Comparison of ENCODE assay signal across 8 cellular contexts in genomic region chr16:3609895-3610697, GRCh38. TPM values are rescaled to one million over a fixed set of nuclear protein-coding genes. Genes with fewer than 3 reads are reported as not detected.
DNase-seq lines count a peak whose midpoint lies in the region; ATAC-seq, FAIRE-seq and TF ChIP-seq lines count a peak whose summit lies in the region.

No MANE protein-coding gene starts in this region.

- H3K4me2 ChIP-seq in PC-9 = peak overlapping the region; percentile 87

- peaks cover 40% of the 10 kb centered on the region for H3K79me2 ChIP-seq in PC-9 (ENCODE audit: low read depth)

- DNase-seq in GM12891 (ENCODE audit: insufficient read length, low spot score) (no peak), PC-9 (no peak), epithelial cell of proximal tubule (ENCODE audit: low read depth) (no peak), prostate gland (ENCODE audit: low spot score) (peak; percentile 16), uterus (no peak), NCI-H1417 treated with DMSO at 0.1 percent for 48 hours (lab: John Stamatoyannopoulos, UW) (no peak)
- no peak for DNase-seq in activated CD8-positive, alpha-beta memory T cell treated with anti-CD3 and anti-CD28 coated beads for 24 hours

- H3F3A ChIP-seq in PC-9 (ENCODE audit: insufficient read depth, low read depth) = peaks cover 6% of the 10 kb centered on the region; the same call in 1 of the 2 replicates

- TF ChIP-seq CTCF in PC-9 (conservative IDR thresholded peaks at IDR 0.05) (no peak), epithelial cell of proximal tubule (conservative IDR thresholded peaks at IDR 0.05; ENCODE audit: low read depth, low read length) (no peak), prostate gland (IDR thresholded peaks at IDR 0.05) (no peak), uterus (IDR thresholded peaks at IDR 0.05) (no peak)

- intact Hi-C loops in PC-9 (cut with micrococcal nuclease; ENCODE audit: unreplicated experiment) = loop anchor here (2.0 kb wide), 1 partner anchor 37 kb away; no protein-coding TSS in a partner anchor
- intact Hi-C loops in prostate gland (cut with DNase I) = no loop called here
- intact Hi-C loops in uterus (cut with DNase I; ENCODE audit: low total_unique reads) = no loop called here

- CTCF ChIA-PET in PC-9 (lab: Charles Lee) = no interaction called here

- no peaks in the 10 kb centered on the region for H3K36me3 ChIP-seq in PC-9 (ENCODE audit: low read depth)
- H3K36me3 ChIP-seq in prostate gland = no peaks in the 10 kb centered on the region
- no peaks in the 10 kb centered on the region for H3K36me3 ChIP-seq in uterus

- no peak for TF ChIP-seq POLR2A in GM12891 (IDR thresholded peaks at IDR 0.05; ENCODE audit: low read depth, low read length)
- no peak for TF ChIP-seq POLR2A in prostate gland (IDR thresholded peaks at IDR 0.05)
- no peak for TF ChIP-seq POLR2A in uterus (IDR thresholded peaks at IDR 0.05)

- H3K4me3 ChIP-seq in PC-9 = peak overlapping the region; percentile 95; the same call in 1 of the 2 replicates
- peak overlapping the region; percentile 98 for H3K4me3 ChIP-seq in epithelial cell of proximal tubule (ENCODE audit: low read depth, low read length)
- peak overlapping the region in 1 of 2 donors; percentile 89 for H3K4me3 ChIP-seq in prostate gland
- H3K4me3 ChIP-seq in uterus = no peak overlapping the region

- WGBS in prostate gland = 49% methylated on average over 14 of the region's 14 CpGs

- ATAC-seq in GM19324 (IDR thresholded peaks at IDR 0.05; ENCODE audit: low FRiP score, unreplicated experiment) = no peak

- H3K4me1 ChIP-seq in PC-9 (replicated peaks; ENCODE audit: insufficient read depth) (peaks cover 13% of the 10 kb centered on the region), prostate gland (replicated peaks) (peaks cover 6% of the 10 kb centered on the region), uterus (peaks cover 0 to 14% of the 10 kb centered on the region in 2 donors)

- no peak overlapping the region; the same call in 1 of the 2 replicates for H2AFZ ChIP-seq in PC-9

- TSS peak; percentile 60 for BruUV-seq in PC-9 (replicated peaks; lab: Mats Ljungman, UMichigan)

- H3K27me3 ChIP-seq in PC-9 (ENCODE audit: insufficient read depth, low read depth) (no peaks in the 10 kb centered on the region), prostate gland (replicated peaks; ENCODE audit: insufficient read depth) (no peaks in the 10 kb centered on the region), uterus (no peaks in the 10 kb centered on the region)

- H4K20me1 ChIP-seq in PC-9 (ENCODE audit: insufficient read depth) = no peaks in the 10 kb centered on the region

- peak; percentile 33 for FAIRE-seq in GM12891 (lab: Jason Lieb, UNC)

- H3K9me3 ChIP-seq in PC-9 (ENCODE audit: insufficient read depth, low read depth) (no peaks in the 10 kb centered on the region), prostate gland (no peaks in the 10 kb centered on the region), uterus (no peaks in the 10 kb centered on the region)

- no peaks in the 10 kb centered on the region for H3K9me2 ChIP-seq in PC-9 (ENCODE audit: insufficient read depth)

- POLR2A ChIA-PET in PC-9 (lab: Charles Lee; ENCODE audit: unreplicated experiment) = no interaction called here

- H3K27ac ChIP-seq in PC-9 = no peak overlapping the region
- H3K27ac ChIP-seq in prostate gland = peak overlapping the region in 1 of 2 donors; percentile 69
- H3K27ac ChIP-seq in uterus = no peak overlapping the region

TF ChIP-seq in GM12891, 5 proteins besides CTCF, POLR2A, EP300 and RAD21:
- TF ChIP-seq TAF1 (IDR thresholded peaks at IDR 0.05; ENCODE audit: low read depth, low read length) = no peak
- TF ChIP-seq SPI1 (IDR thresholded peaks at IDR 0.05; ENCODE audit: low read depth, low read length) = peak; percentile 84
- no peak for TF ChIP-seq PAX5 (IDR thresholded peaks at IDR 0.05; ENCODE audit: insufficient read depth, low read length, severe bottlenecking)
- no peak for TF ChIP-seq POU2F2 (IDR thresholded peaks at IDR 0.05; ENCODE audit: low read depth, low read length)

RNA-seq across cellular contexts. Expression of gene SLX4, which starts 1.3 kb away (rescaled TPM):
- 4.1 TPM for polyA plus RNA-seq in GM12891 (2012; ENCODE audit: low read depth, missing spikeins)
- total RNA-seq in PC-9 (2021) (11.5 and 13.8 TPM in 2 replicates), epithelial cell of proximal tubule (6.6 and 6.9 TPM in 2 replicates), prostate gland (10 to 100 TPM in 1 of 2 donors, 1 to 10 TPM in 1; 4.9 to 14.7 TPM), uterus (1 to 10 TPM; 1.2 to 6.2 (median 4.8) TPM)

RNA-seq across cellular contexts. Expression of gene NLRC3, which starts 32.9 kb away (rescaled TPM):
- 4.9 TPM for polyA plus RNA-seq in GM12891 (2012; ENCODE audit: low read depth, missing spikeins)
- total RNA-seq in PC-9 (2021) (not detected in 2 replicates), epithelial cell of proximal tubule (under 0.01 TPM in 1 of 2 replicates, not detected in the other), prostate gland (under 1 TPM; 0.85 to 0.87 TPM), uterus (1 to 10 TPM in 1 of 4 donors, under 1 TPM in 3; under 0.01 to 1.5 (median 0.68) TPM)

RNA-seq across cellular contexts. Expression of gene DNASE1, which starts 44.4 kb away (rescaled TPM):
- 7.0 TPM for polyA plus RNA-seq in GM12891 (2012; ENCODE audit: low read depth, missing spikeins)
- 46.8 and 63.3 TPM in 2 replicates for total RNA-seq in PC-9 (2021)
- total RNA-seq in epithelial cell of proximal tubule = 7.4 and 12.2 TPM in 2 replicates
- 10 to 100 TPM; 41.9 to 50.6 TPM for total RNA-seq in prostate gland
- 10 to 100 TPM in 2 of 4 donors, 1 to 10 TPM in 2; 3.2 to 34.3 (median 13.8) TPM for total RNA-seq in uterus

Comparison
In these comparisons a context has a peak if more than half of its experiments do, and no peak if none do; other contexts are left out.
1. H3K4me3 ChIP-seq: peak in PC-9 (single experiment) and epithelial cell of proximal tubule (single experiment); none in uterus (0 of 2).